15 cellular contexts compared by ENCODE assay signal in genomic region chr18:421236-422155, GRCh38.
DNase-seq lines count a peak whose midpoint lies in the region; ATAC-seq and TF ChIP-seq lines count a peak whose summit lies in the region.
"Had no signal": no experiment of that assay in that cellular context is flagged by ENCODE, and none has a peak within 500 bp of the region (broad histone marks: within the 10 kb centered on the region; RNA-seq: fewer than 3 reads in every experiment).

No MANE protein-coding gene starts in this region.

- H3K36me3 ChIP-seq in BJ (ENCODE audit: control insufficient read depth, insufficient read depth, low read length), result no peaks in the 10 kb centered on the region
- H3K36me3 ChIP-seq: adrenal gland, lower lobe of right lung had no signal

- H3K36me3 Mint-ChIP-seq in mesothelial cell of epicardium, result no peaks in the 10 kb centered on the region
- H3K36me3 Mint-ChIP-seq: stimulated activated naive B cell treated with anti-CD40 and anti-IgM and Interleukin-4, amounts not matched to agents 10 μg/mL and 1 μg/mL and 100 μg/mL, for 72 hours had no signal

- DNase-seq in BJ (ENCODE audit: low read depth), result peak; percentile 42
- peak; percentile 25 for DNase-seq in HT1080 (ENCODE audit: low read depth)
- DNase-seq in choroid plexus epithelial cell (ENCODE audit: low read depth), result peak; percentile 40
- DNase-seq in mesothelial cell of epicardium (ENCODE audit: low spot score in 2 of 2, unreplicated experiment in 2 of 2), result no peak
- DNase-seq in NCI-H2107 treated with DMSO at 0.1 percent for 48 hours (lab: John Stamatoyannopoulos, UW; ENCODE audit: unreplicated experiment), result no peak
- no peak for DNase-seq in stimulated activated CD4-positive, alpha-beta T cell treated with anti-CD3 and anti-CD28 coated beads, Interleukin-15, amount 100 ng/mL, for 24 hours
- no peak for DNase-seq in activated CD8-positive, alpha-beta memory T cell treated with anti-CD3 and anti-CD28 coated beads for 24 hours
- DNase-seq in left lobe of liver (ENCODE audit: low spot score), result no peak
- DNase-seq: adrenal gland; effector CD8-positive, alpha-beta T cell; lower lobe of right lung; NCI-H1092; stimulated activated CD4-positive, alpha-beta T cell treated with anti-CD3 and anti-CD28 coated beads, Interleukin-2, amount 100 ng/mL, for 48 hours; stimulated activated naive B cell treated with anti-CD40 and anti-IgM and Interleukin-4, amounts not matched to agents 10 μg/mL and 1 μg/mL and 100 μg/mL, for 72 hours had no signal

- no peak overlapping the region for H3K4me3 Mint-ChIP-seq in mesothelial cell of epicardium
- H3K4me3 Mint-ChIP-seq: stimulated activated naive B cell treated with anti-CD40 and anti-IgM and Interleukin-4, amounts not matched to agents 10 μg/mL and 1 μg/mL and 100 μg/mL, for 72 hours had no signal

- no peaks in the 10 kb centered on the region for H3K27me3 Mint-ChIP-seq in mesothelial cell of epicardium (ENCODE audit: low read depth)
- H3K27me3 Mint-ChIP-seq: stimulated activated naive B cell treated with anti-CD40 and anti-IgM and Interleukin-4, amounts not matched to agents 10 μg/mL and 1 μg/mL and 100 μg/mL, for 72 hours had no signal

- H3K4me3 ChIP-seq in BJ (ENCODE audit: low read depth, low read length) (no peak overlapping the region), choroid plexus epithelial cell (ENCODE audit: low read depth, low read length) (no peak overlapping the region)
- H3K4me3 ChIP-seq: adrenal gland, hepatocyte, lower lobe of right lung had no signal

- H3K27me3 ChIP-seq in BJ (ENCODE audit: control insufficient read depth, insufficient read depth, low read length), result no peaks in the 10 kb centered on the region
- H3K27me3 ChIP-seq: adrenal gland, hepatocyte had no signal

- TF ChIP-seq CTCF in BJ (IDR thresholded peaks at IDR 0.05; ENCODE audit: insufficient read depth, low read depth, low read length), result no peak
- no peak for TF ChIP-seq CTCF in choroid plexus epithelial cell (conservative IDR thresholded peaks at IDR 0.05; ENCODE audit: low read depth, low read length)
- no peak for TF ChIP-seq CTCF in mesothelial cell of epicardium (IDR thresholded peaks at IDR 0.05; ENCODE audit: unreplicated experiment)

- no peaks in the 10 kb centered on the region for H3K9me3 Mint-ChIP-seq in mesothelial cell of epicardium
- H3K9me3 Mint-ChIP-seq: stimulated activated naive B cell treated with anti-CD40 and anti-IgM and Interleukin-4, amounts not matched to agents 10 μg/mL and 1 μg/mL and 100 μg/mL, for 72 hours had no signal

- ATAC-seq in left lobe of liver, result no peak
- ATAC-seq: lower lobe of right lung; stimulated activated naive B cell treated with anti-CD40 and anti-IgM and Interleukin-4, amounts not matched to agents 10 μg/mL and 1 μg/mL and 100 μg/mL, for 72 hours had no signal

- peaks cover 61% of the 10 kb centered on the region for H3K4me1 Mint-ChIP-seq in mesothelial cell of epicardium
- H3K4me1 Mint-ChIP-seq: stimulated activated naive B cell treated with anti-CD40 and anti-IgM and Interleukin-4, amounts not matched to agents 10 μg/mL and 1 μg/mL and 100 μg/mL, for 72 hours had no signal

- POLR2A ChIA-PET in BJ (lab: Charles Lee), result interaction anchor here (0.6 kb wide), 1 partner anchor 26 kb away, joined by 3 read pairs; no protein-coding TSS in a partner anchor

- CTCF ChIA-PET in BJ (lab: Yijun Ruan, JAX), result no interaction called here

- H3K27ac Mint-ChIP-seq in mesothelial cell of epicardium, result peak overlapping the region; percentile 89
- H3K27ac Mint-ChIP-seq: stimulated activated naive B cell treated with anti-CD40 and anti-IgM and Interleukin-4, amounts not matched to agents 10 μg/mL and 1 μg/mL and 100 μg/mL, for 72 hours had no signal

Comparison
In these comparisons a context has a peak if more than half of its experiments do, and no peak if none do; other contexts are left out.
1. DNase-seq: peak in BJ (single experiment), HT1080 (single experiment) and choroid plexus epithelial cell (single experiment); none in mesothelial cell of epicardium (0 of 2), NCI-H2107 treated with DMSO at 0.1 percent for 48 hours (single experiment), stimulated activated CD4-positive, alpha-beta T cell treated with anti-CD3 and anti-CD28 coated beads, Interleukin-15, amount 100 ng/mL, for 24 hours (single experiment), activated CD8-positive, alpha-beta memory T cell treated with anti-CD3 and anti-CD28 coated beads for 24 hours (single experiment) and left lobe of liver (single experiment).